In the genomic region with DNA sequence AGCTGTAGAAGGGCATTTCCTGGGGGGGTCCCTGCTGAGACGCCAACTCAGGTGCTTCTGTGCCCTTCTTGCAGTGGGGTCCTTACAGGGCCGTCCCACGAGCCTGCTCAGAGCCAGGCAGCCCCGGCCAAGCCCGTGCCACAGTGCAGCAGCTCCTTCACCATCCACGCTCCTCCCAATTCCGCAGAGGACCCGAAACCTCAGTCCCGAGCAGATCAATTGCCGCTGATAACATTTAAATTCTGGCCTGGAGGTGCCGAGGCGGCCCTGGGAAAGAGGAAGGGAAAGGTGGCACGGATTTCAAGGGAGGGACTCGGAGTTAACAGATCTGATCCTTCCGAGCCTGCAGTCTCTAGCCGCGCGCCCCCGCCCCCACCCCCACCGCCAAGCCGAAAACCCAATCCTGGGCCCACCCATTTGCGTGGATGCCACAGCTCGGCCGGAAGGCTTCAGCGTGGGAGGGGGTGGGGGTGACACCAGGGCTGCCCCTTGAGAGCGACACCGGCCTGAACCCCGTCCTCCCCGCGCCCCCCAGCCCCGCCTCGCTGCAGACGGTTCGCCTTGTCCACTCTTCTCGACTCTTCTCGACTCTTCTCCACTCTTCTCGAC, we compare ENCODE assay signal across 8 cellular contexts. TPM values are rescaled to one million over a fixed set of nuclear protein-coding genes. Genes with fewer than 3 reads are reported as not detected.
DNase-seq lines count a peak whose midpoint lies in the region; ATAC-seq and TF ChIP-seq lines count a peak whose summit lies in the region.

No MANE protein-coding gene starts in this region.

- no peaks in the 10 kb centered on the region for H3K9me3 ChIP-seq in heart right ventricle
- no peaks in the 10 kb centered on the region for H3K9me3 ChIP-seq in gastrocnemius medialis

- H3K4me3 ChIP-seq in heart right ventricle (peak overlapping the region; percentile 30 to 81 (median 63)), gastrocnemius medialis (peak overlapping the region; percentile 54 to 89 (median 60))

- peak; percentile 1 for ATAC-seq in GM18909 (IDR thresholded peaks at IDR 0.05; ENCODE audit: poor library complexity, unreplicated experiment)
- peak; percentile 3 for ATAC-seq in activated CD8-positive, alpha-beta T cell treated with anti-CD3 and anti-CD28 coated beads for 36 hours
- ATAC-seq in heart right ventricle: peak in 5 of 8 donors; percentile 0 to 8 (median 2)
- ATAC-seq in gastrocnemius medialis: no peak
- no peak for ATAC-seq in GM18870 (IDR thresholded peaks at IDR 0.05; ENCODE audit: unreplicated experiment)

- H3K36me3 ChIP-seq in heart right ventricle (no peaks in the 10 kb centered on the region), gastrocnemius medialis (no peaks in the 10 kb centered on the region)

- POLR2A ChIA-PET in activated CD8-positive, alpha-beta T cell treated with anti-CD3 and anti-CD28 coated beads for 36 hours (lab: Charles Lee): interaction anchor here (1.1 to 2.7 kb wide), 2 partner anchors 9 to 12 kb away, joined by 3 to 11 read pairs; no protein-coding TSS in a partner anchor

- H3K9me3 Mint-ChIP-seq in activated CD8-positive, alpha-beta T cell treated with anti-CD3 and anti-CD28 coated beads for 36 hours: no peaks in the 10 kb centered on the region

- H3K4me1 Mint-ChIP-seq in activated CD8-positive, alpha-beta T cell treated with anti-CD3 and anti-CD28 coated beads for 36 hours (ENCODE audit: low read depth): peaks cover 54% of the 10 kb centered on the region

- H3K27ac ChIP-seq in heart right ventricle: peak overlapping the region; percentile 10 to 95 (median 90)
- H3K27ac ChIP-seq in gastrocnemius medialis: peak overlapping the region; percentile 67 to 77 (median 68)

- WGBS in heart right ventricle, 2 donors: 9 to 17% methylated on average over 25 to 37 of the region's 37 CpGs

- H3K4me1 ChIP-seq in heart right ventricle: peaks cover 27 to 91% (median 70%) of the 10 kb centered on the region in 9 donors
- peaks cover 30 to 48% of the 10 kb centered on the region in 2 donors for H3K4me1 ChIP-seq in gastrocnemius medialis

- peak; percentile 40 for DNase-seq in activated CD8-positive, alpha-beta T cell treated with anti-CD3 and anti-CD28 coated beads for 36 hours
- DNase-seq in heart right ventricle (no peak), gastrocnemius medialis (no peak), D341Med (ENCODE audit: low spot score) (no peak), OCI-M2 (lab: John Stamatoyannopoulos, UW; ENCODE audit: unreplicated experiment) (no peak), inferior parietal cortex (ENCODE audit: extremely low spot score) (no peak)

- H3K36me3 Mint-ChIP-seq in activated CD8-positive, alpha-beta T cell treated with anti-CD3 and anti-CD28 coated beads for 36 hours (ENCODE audit: low read depth): peaks cover 3% of the 10 kb centered on the region

- peak overlapping the region; percentile 85 for H3K27ac Mint-ChIP-seq in activated CD8-positive, alpha-beta T cell treated with anti-CD3 and anti-CD28 coated beads for 36 hours

- no peak for TF ChIP-seq POLR2A in gastrocnemius medialis (IDR thresholded peaks at IDR 0.05)

- CTCF ChIA-PET in activated CD8-positive, alpha-beta T cell treated with anti-CD3 and anti-CD28 coated beads for 36 hours (lab: Charles Lee): interaction anchor here (0.7 to 1.5 kb wide), 4 partner anchors 8 to 14 kb away, joined by 3 to 8 read pairs (median 4); no protein-coding TSS in a partner anchor

- intact Hi-C loops in activated CD8-positive, alpha-beta T cell treated with anti-CD3 and anti-CD28 coated beads for 36 hours (cut with micrococcal nuclease): loop anchor here (5.0 kb wide), 1 partner anchor 109 kb away; no protein-coding TSS in a partner anchor
- intact Hi-C loops in heart right ventricle (cut with DNase I) (loop anchor here in 4 of 10 donors (2.0 to 5.0 kb wide), 5 partner anchors 69 to 109 kb away; a partner anchor contains a TSS), gastrocnemius medialis (cut with DNase I; ENCODE audit: low total_unique reads) (loop anchor here (10.0 kb wide), 1 partner anchor 298 kb away; a partner anchor contains a TSS)

- peak overlapping the region; percentile 77 for H3K4me3 Mint-ChIP-seq in activated CD8-positive, alpha-beta T cell treated with anti-CD3 and anti-CD28 coated beads for 36 hours

- H3K27me3 Mint-ChIP-seq in activated CD8-positive, alpha-beta T cell treated with anti-CD3 and anti-CD28 coated beads for 36 hours: no peaks in the 10 kb centered on the region

- in situ Hi-C loops in gastrocnemius medialis (cut with MboI; ENCODE audit: low sequenced_read_pairs in 4 of 4): no loop called here

- no peak for TF ChIP-seq CTCF in activated CD8-positive, alpha-beta T cell treated with anti-CD3 and anti-CD28 coated beads for 36 hours (IDR thresholded peaks at IDR 0.05)
- TF ChIP-seq CTCF in heart right ventricle (IDR thresholded peaks at IDR 0.05): no peak
- no peak for TF ChIP-seq CTCF in gastrocnemius medialis (IDR thresholded peaks at IDR 0.05 in 4 of 5, conservative IDR thresholded peaks at IDR 0.05 in 1 of 5)

- H3K27me3 ChIP-seq in heart right ventricle (peaks cover 0 to 17% (median 0%) of the 10 kb centered on the region in 7 donors), gastrocnemius medialis (no peaks in the 10 kb centered on the region)

RNA-seq across cellular contexts. Expression of a gene that starts 32.3 kb away (rescaled TPM):
- total RNA-seq in activated CD8-positive, alpha-beta T cell treated with anti-CD3 and anti-CD28 coated beads for 36 hours: 10 to 100 TPM; 24.9 to 26.8 TPM
- total RNA-seq in heart right ventricle (10 to 100 TPM; 20.4 to 55.4 (median 34.9) TPM), gastrocnemius medialis (1 to 10 TPM; 3.5 to 9.7 (median 6.2) TPM)
- 10 to 100 TPM; 12.7 to 14.2 TPM for polyA plus RNA-seq in heart right ventricle

Comparison
In these comparisons a context has a peak if more than half of its experiments do, and no peak if none do; other contexts are left out.
1. ATAC-seq: peak in GM18909 (single experiment), activated CD8-positive, alpha-beta T cell treated with anti-CD3 and anti-CD28 coated beads for 36 hours (single experiment) and heart right ventricle (5 of 8); none in gastrocnemius medialis (0 of 2) and GM18870 (single experiment).